Comparison of ENCODE assay signal across 14 cellular contexts in genomic region chr1:47809301-47810084, GRCh38.
DNase-seq lines count a peak whose midpoint lies in the region; ATAC-seq and TF ChIP-seq lines count a peak whose summit lies in the region.
"Had no signal": no experiment of that assay in that cellular context is flagged by ENCODE, and none has a peak within 500 bp of the region (broad histone marks: within the 10 kb centered on the region; RNA-seq: fewer than 3 reads in every experiment).

No MANE protein-coding gene starts in this region.

- POLR2A ChIA-PET in PC-3 (lab: Charles Lee; ENCODE audit: unreplicated experiment), result interaction anchor here (0.8 kb wide), 1 partner anchor 117 kb away, joined by 3 read pairs; no protein-coding TSS in a partner anchor

- no peaks in the 10 kb centered on the region for H3K9me2 ChIP-seq in PC-3 (replicated peaks; ENCODE audit: low read length)

- H3K4me2 ChIP-seq in PC-3 (ENCODE audit: low read length), result peak overlapping the region; percentile 51

- H2AFZ ChIP-seq in PC-3 (ENCODE audit: low read length), result peak overlapping the region; percentile 7; the same call in 1 of the 2 replicates

- no peaks in the 10 kb centered on the region for H3K9me3 ChIP-seq in PC-3 (ENCODE audit: low read length)
- no peaks in the 10 kb centered on the region for H3K9me3 ChIP-seq in tibial artery
- H3K9me3 ChIP-seq: esophagus squamous epithelium had no signal

- H3K4me3 ChIP-seq in LNCaP clone FGC (ENCODE audit: low read depth, low read length) (no peak overlapping the region), PC-3 (ENCODE audit: low read length) (no peak overlapping the region), tibial artery (no peak overlapping the region)
- H3K4me3 ChIP-seq: esophagus squamous epithelium had no signal

- TSS peak; percentile 61 for BruUV-seq in PC-3 (replicated peaks; lab: Mats Ljungman, UMichigan)

- no peak overlapping the region for H3K9ac ChIP-seq in PC-3 (ENCODE audit: low read length)

- H3K36me3 ChIP-seq in PC-3 (ENCODE audit: low read depth, low read length) (no peaks in the 10 kb centered on the region), tibial artery (no peaks in the 10 kb centered on the region)
- H3K36me3 ChIP-seq: esophagus squamous epithelium had no signal

- H3F3A ChIP-seq in PC-3 (ENCODE audit: low read length, unreplicated experiment), result peaks cover 3% of the 10 kb centered on the region

- H3K79me2 ChIP-seq in PC-3 (ENCODE audit: low read length), result no peaks in the 10 kb centered on the region

- H3K27ac ChIP-seq in PC-3 (ENCODE audit: low read length), result peak overlapping the region; percentile 49
- H3K27ac ChIP-seq in tibial artery, result peak overlapping the region; percentile 56 to 71
- H3K27ac ChIP-seq: C4-2B had no signal

- ATAC-seq in PC-3 (peak; percentile 79), SK-N-SH treated with all-trans-retinoic acid at 6 μM for 48 hours (no peak), HG03432 (IDR thresholded peaks at IDR 0.05; ENCODE audit: unreplicated experiment) (no peak)
- ATAC-seq: sciatic nerve had no signal

- H3K4me1 ChIP-seq in PC-3 (ENCODE audit: insufficient read depth, low read length) (peaks cover 23% of the 10 kb centered on the region), tibial artery (peaks cover 0 to 81% (median 53%) of the 10 kb centered on the region in 4 donors)

- no peak for TF ChIP-seq CTCF in LNCaP clone FGC (IDR thresholded peaks at IDR 0.05; ENCODE audit: control insufficient read depth, extremely low read depth, insufficient read depth)
- TF ChIP-seq CTCF in PC-3 (conservative IDR thresholded peaks at IDR 0.05; ENCODE audit: low read depth, low read length), result no peak
- no peak for TF ChIP-seq CTCF in tibial artery (IDR thresholded peaks at IDR 0.05)

- peak; percentile 23 for DNase-seq in LNCaP clone FGC (ENCODE audit: low read depth)
- peak; percentile 57 for DNase-seq in PC-3
- peak; percentile 9 for DNase-seq in fibroblast of the conjunctiva (ENCODE audit: low read depth)
- no peak for DNase-seq in tibial artery
- no peak for DNase-seq in NCI-H82 (lab: John Stamatoyannopoulos, UW)
- no peak for DNase-seq in GDM1 (lab: John Stamatoyannopoulos, UW)
- DNase-seq: cerebellar nuclear complex, esophagus squamous epithelium, immature natural killer cell, naive B cell had no signal

- H4K20me1 ChIP-seq in PC-3 (ENCODE audit: low read length), result no peaks in the 10 kb centered on the region

- H3K27me3 ChIP-seq in PC-3 (ENCODE audit: low read length), result no peaks in the 10 kb centered on the region
- no peaks in the 10 kb centered on the region for H3K27me3 ChIP-seq in tibial artery

- intact Hi-C loops in PC-3 (cut with micrococcal nuclease), result loop anchor here (2.0 kb wide), 2 partner anchors 85 to 117 kb away; no protein-coding TSS in a partner anchor
- intact Hi-C loops in tibial artery (cut with DNase I; ENCODE audit: low total_unique reads), result no loop called here

- CTCF ChIA-PET in PC-3 (lab: Charles Lee), result no interaction called here

TF ChIP-seq in SK-N-SH treated with all-trans-retinoic acid at 6 μM for 48 hours, 23 proteins besides CTCF, POLR2A, EP300 and RAD21:
- TF ChIP-seq CREB5 (CRISPR knock-in tag; IDR thresholded peaks at IDR 0.05; ENCODE audit: low read depth) (no peak), CSRNP3 (CRISPR knock-in tag; IDR thresholded peaks at IDR 0.05) (no peak), ZNF70 (CRISPR knock-in tag; IDR thresholded peaks at IDR 0.05) (no peak), ZC3H10 (CRISPR knock-in tag; IDR thresholded peaks at IDR 0.05) (no peak), TOX (CRISPR knock-in tag; IDR thresholded peaks at IDR 0.05; ENCODE audit: borderline replicate concordance) (no peak), ZNF565 (CRISPR knock-in tag; conservative IDR thresholded peaks at IDR 0.05; ENCODE audit: low read depth) (no peak), TSHZ2 (CRISPR knock-in tag; IDR thresholded peaks at IDR 0.05) (no peak), ISL1 (CRISPR knock-in tag; IDR thresholded peaks at IDR 0.05) (no peak)
TF ChIP-seq in SK-N-SH treated with all-trans-retinoic acid at 6 μM for 48 hours: peak in this region for 0.

Comparison
In these comparisons a context has a peak if more than half of its experiments do, and no peak if none do; other contexts are left out.
1. DNase-seq: peak in LNCaP clone FGC (single experiment), PC-3 (single experiment) and fibroblast of the conjunctiva (single experiment); none in tibial artery (0 of 2), NCI-H82 (single experiment) and GDM1 (single experiment).